26 cellular contexts compared by ENCODE assay signal in genomic region chr5:116410345-116410890, GRCh38.
"Had no signal": no experiment of that assay in that cellular context is flagged by ENCODE, and none has a peak within 500 bp of the region (broad histone marks: within the 10 kb centered on the region; RNA-seq: fewer than 3 reads in every experiment).

No MANE protein-coding gene starts in this region.

- H3K27ac ChIP-seq: breast epithelium, colonic mucosa, left lung, right lobe of liver, testis, transverse colon had no signal

- DNase-seq: activated CD4-positive, alpha-beta memory T cell treated with anti-CD3 and anti-CD28 coated beads for 36 hours; activated CD4-positive, alpha-beta T cell treated with anti-CD3 and anti-CD28 coated beads, Interleukin-2, amount 10 ng/mL, durations not matched to agents 24 days and 14 days; activated CD4-positive, CD25-positive, alpha-beta regulatory T cell treated with anti-CD3 and anti-CD28 coated beads, Interleukin-2, amount 50 U/mL, for 72 hours; activated CD8-positive, alpha-beta memory T cell treated with anti-CD3 and anti-CD28 coated beads, Interleukin-2, amount 50 U/mL, for 4 hours; activated effector memory CD4-positive, alpha-beta T cell treated with anti-CD3 and anti-CD28 coated beads, Interleukin-2, amount 50 U/mL, for 16 hours; activated naive CD4-positive, alpha-beta T cell treated with anti-CD3 and anti-CD28 coated beads for 36 hours; activated naive CD8-positive, alpha-beta T cell treated with anti-CD3 and anti-CD28 coated beads for 36 hours; activated T-cell treated with anti-CD3 and anti-CD28 coated beads, Interleukin-2, amount 50 U/mL, for 1 hour; central memory CD4-positive, alpha-beta T cell; colonic mucosa; effector CD8-positive, alpha-beta T cell; kidney glomerular epithelial cell; mesendoderm; natural killer cell; right lobe of liver; stimulated activated CD4-positive, alpha-beta T cell treated with anti-CD3 and anti-CD28 coated beads, Interleukin-12 subunit alpha, Interleukin-12 subunit beta, amount 100 ng/mL, for 4 hours; stimulated activated CD4-positive, alpha-beta T cell treated with anti-CD3 and anti-CD28 coated beads, Interleukin-4, amount 100 ng/mL, for 1 hour; stimulated activated naive CD8-positive, alpha-beta T cell treated with anti-CD3 and anti-CD28 coated beads, Interleukin-15, Interleukin-2, amounts not matched to agents 100 U/mL and 50 U/mL, for 24 hours; T-helper 17 cell; transverse colon had no signal

- H3K9me3 ChIP-seq: breast epithelium, colonic mucosa, left lung, right lobe of liver, testis, transverse colon had no signal

- H3K36me3 ChIP-seq: breast epithelium, colonic mucosa, left lung, right lobe of liver, transverse colon had no signal

- H3K27ac Mint-ChIP-seq: activated CD4-positive, alpha-beta memory T cell treated with anti-CD3 and anti-CD28 coated beads for 36 hours; activated CD4-positive, alpha-beta T cell treated with anti-CD3 and anti-CD28 coated beads, Interleukin-2, amount 10 ng/mL, durations not matched to agents 24 days and 14 days; activated naive CD4-positive, alpha-beta T cell treated with anti-CD3 and anti-CD28 coated beads for 36 hours; activated naive CD8-positive, alpha-beta T cell treated with anti-CD3 and anti-CD28 coated beads for 36 hours; activated T-helper 1 cell treated with anti-CD3 and anti-CD28 coated beads, Interleukin-12 subunit alpha, Interleukin-12 subunit beta, Interleukin-2, Interleukin-4 antibody, amounts not matched to agents 30 ng/mL and 10 ng/mL and 1 ng/mL, durations not matched to agents 14 hours and 24 hours and 36 hours; natural killer cell; T-helper 17 cell had no signal

- H3K9me3 Mint-ChIP-seq: activated CD4-positive, alpha-beta memory T cell treated with anti-CD3 and anti-CD28 coated beads for 36 hours; activated CD4-positive, alpha-beta T cell treated with anti-CD3 and anti-CD28 coated beads, Interleukin-2, amount 10 ng/mL, durations not matched to agents 24 days and 14 days; activated naive CD4-positive, alpha-beta T cell treated with anti-CD3 and anti-CD28 coated beads for 36 hours; activated naive CD8-positive, alpha-beta T cell treated with anti-CD3 and anti-CD28 coated beads for 36 hours; activated T-helper 1 cell treated with anti-CD3 and anti-CD28 coated beads, Interleukin-12 subunit alpha, Interleukin-12 subunit beta, Interleukin-2, Interleukin-4 antibody, amounts not matched to agents 30 ng/mL and 10 ng/mL and 1 ng/mL, durations not matched to agents 14 hours and 24 hours and 36 hours; natural killer cell had no signal

- H3K27me3 ChIP-seq: breast epithelium, colonic mucosa, left lung, right lobe of liver, testis, transverse colon had no signal

- H3K4me1 ChIP-seq: breast epithelium, colonic mucosa, right lobe of liver, transverse colon had no signal

- H3K4me3 Mint-ChIP-seq: activated CD4-positive, alpha-beta memory T cell treated with anti-CD3 and anti-CD28 coated beads for 36 hours; activated CD4-positive, alpha-beta T cell treated with anti-CD3 and anti-CD28 coated beads, Interleukin-2, amount 10 ng/mL, durations not matched to agents 24 days and 14 days; activated naive CD4-positive, alpha-beta T cell treated with anti-CD3 and anti-CD28 coated beads for 36 hours; activated naive CD8-positive, alpha-beta T cell treated with anti-CD3 and anti-CD28 coated beads for 36 hours; activated T-helper 1 cell treated with anti-CD3 and anti-CD28 coated beads, Interleukin-12 subunit alpha, Interleukin-12 subunit beta, Interleukin-2, Interleukin-4 antibody, amounts not matched to agents 30 ng/mL and 10 ng/mL and 1 ng/mL, durations not matched to agents 14 hours and 24 hours and 36 hours; natural killer cell; T-helper 17 cell had no signal

- ATAC-seq: natural killer cell; right lobe of liver; stimulated activated naive CD8-positive, alpha-beta T cell treated with anti-CD3 and anti-CD28 coated beads, Interleukin-15, Interleukin-2, amounts not matched to agents 100 U/mL and 50 U/mL, for 24 hours; T-helper 17 cell had no signal

- H3K36me3 Mint-ChIP-seq: natural killer cell had no signal

- H3K27me3 Mint-ChIP-seq: activated CD4-positive, alpha-beta memory T cell treated with anti-CD3 and anti-CD28 coated beads for 36 hours; activated CD4-positive, alpha-beta T cell treated with anti-CD3 and anti-CD28 coated beads, Interleukin-2, amount 10 ng/mL, durations not matched to agents 24 days and 14 days; activated naive CD8-positive, alpha-beta T cell treated with anti-CD3 and anti-CD28 coated beads for 36 hours; T-helper 17 cell had no signal

- H3K4me3 ChIP-seq: breast epithelium, colonic mucosa, left lung, lung, right lobe of liver, skin epidermis, testis, transverse colon had no signal

- H3K4me1 Mint-ChIP-seq: activated CD4-positive, alpha-beta T cell treated with anti-CD3 and anti-CD28 coated beads, Interleukin-2, amount 10 ng/mL, durations not matched to agents 24 days and 14 days; activated naive CD8-positive, alpha-beta T cell treated with anti-CD3 and anti-CD28 coated beads for 36 hours; natural killer cell; T-helper 17 cell had no signal
